Comparison of ENCODE assay signal across 29 cellular contexts in genomic region chr5:114319821-114320220, GRCh38. TPM values are rescaled to one million over a fixed set of nuclear protein-coding genes. Genes with fewer than 3 reads are reported as not detected.
DNase-seq lines count a peak whose midpoint lies in the region; ATAC-seq and TF ChIP-seq lines count a peak whose summit lies in the region.
"Had no signal": no experiment of that assay in that cellular context is flagged by ENCODE, and none has a peak within 500 bp of the region (broad histone marks: within the 10 kb centered on the region; RNA-seq: fewer than 3 reads in every experiment).

No MANE protein-coding gene starts in this region.

- H3K4me1 ChIP-seq in mesenchymal stem cell (ENCODE audit: control insufficient read depth, insufficient read depth, low read depth, low read length): no peaks in the 10 kb centered on the region
- H3K4me1 ChIP-seq: ascending aorta, tibial nerve had no signal

- no peak overlapping the region for H2BK5ac ChIP-seq in mesenchymal stem cell (ENCODE audit: low read depth, low read length, poor library complexity, severe bottlenecking)

- peaks cover 13% of the 10 kb centered on the region for H3K4me1 Mint-ChIP-seq in Calu3 (ENCODE audit: low read depth, unreplicated experiment)
- H3K4me1 Mint-ChIP-seq: activated B cell treated with CpG ODN at 0.5 μM for 24 hours; activated CD4-positive, alpha-beta memory T cell treated with anti-CD3 and anti-CD28 coated beads, Interleukin-2, amount 10 ng/mL, durations not matched to agents 7 days and 5 days; CD8-positive, alpha-beta memory T cell; GM23338; naive B cell had no signal

- no peak overlapping the region for H4K91ac ChIP-seq in mesenchymal stem cell (ENCODE audit: low read length)

- DNase-seq in Calu3: no peak
- peak; percentile 16 for DNase-seq in MV-4-11 (lab: John Stamatoyannopoulos, UW)
- DNase-seq in dermis microvascular lymphatic vessel endothelial cell (ENCODE audit: low read depth in 2 of 2): peak; percentile 49 to 95
- DNase-seq in mesenchymal stem cell: peak; percentile 59
- no peak for DNase-seq in cerebellar cortex (ENCODE audit: low spot score)
- DNase-seq in activated gamma-delta T cell treated with Interleukin-2 at 50 U/mL for 16 hours: no peak
- DNase-seq: activated B cell treated with CpG ODN at 0.5 μM for 24 hours; activated CD4-positive, alpha-beta memory T cell treated with anti-CD3 and anti-CD28 coated beads, Interleukin-2, amount 10 ng/mL, durations not matched to agents 7 days and 5 days; activated naive CD4-positive, alpha-beta T cell treated with anti-CD3 and anti-CD28 coated beads for 36 hours; activated T-cell treated with anti-CD3 and anti-CD28 coated beads, Interleukin-2, amount 50 U/mL, for 1 hour; CD8-positive, alpha-beta memory T cell; glutamatergic neuron; MG63; naive B cell; NCI-H146; NCI-H774; OCI-M1; ovary; stimulated activated CD4-positive, alpha-beta T cell treated with anti-CD3 and anti-CD28 coated beads, Interleukin-2, amount 100 ng/mL, for 24 hours; stimulated activated naive CD8-positive, alpha-beta T cell treated with anti-CD3 and anti-CD28 coated beads, Interleukin-15, Interleukin-2, amounts not matched to agents 100 U/mL and 50 U/mL, for 24 hours had no signal

- no peak overlapping the region for H2BK12ac ChIP-seq in mesenchymal stem cell (ENCODE audit: low read length in 2 of 2)

- H3K23ac ChIP-seq in mesenchymal stem cell (ENCODE audit: low read length in 2 of 2): no peak overlapping the region

- no TSS peak for BruUV-seq in Calu3 (replicated peaks; lab: Mats Ljungman, UMichigan)

- H3K36me3 ChIP-seq in mesenchymal stem cell (ENCODE audit: control insufficient read depth in 1 of 2, insufficient read depth in 2 of 2, low read depth in 1 of 2, low read length in 2 of 2): no peaks in the 10 kb centered on the region
- H3K36me3 ChIP-seq: ascending aorta, MG63, ovary, tibial nerve had no signal

- no peak overlapping the region for H3K4ac ChIP-seq in mesenchymal stem cell (ENCODE audit: low read depth in 1 of 2, low read length in 2 of 2)

- H3K9me3 ChIP-seq in mesenchymal stem cell (ENCODE audit: control insufficient read depth, low read length): no peaks in the 10 kb centered on the region
- H3K9me3 ChIP-seq: ascending aorta, MG63, ovary, tibial nerve had no signal

- no peaks in the 10 kb centered on the region for H3K27me3 Mint-ChIP-seq in Calu3 (ENCODE audit: unreplicated experiment)
- H3K27me3 Mint-ChIP-seq: activated CD4-positive, alpha-beta memory T cell treated with anti-CD3 and anti-CD28 coated beads, Interleukin-2, amount 10 ng/mL, durations not matched to agents 7 days and 5 days; CD8-positive, alpha-beta memory T cell; naive B cell had no signal

- H3K14ac ChIP-seq in mesenchymal stem cell (ENCODE audit: low read length in 2 of 2): no peak overlapping the region

- no peak overlapping the region for H3K4me3 Mint-ChIP-seq in Calu3 (ENCODE audit: low read depth, unreplicated experiment)
- H3K4me3 Mint-ChIP-seq: activated B cell treated with CpG ODN at 0.5 μM for 24 hours; activated CD4-positive, alpha-beta memory T cell treated with anti-CD3 and anti-CD28 coated beads, Interleukin-2, amount 10 ng/mL, durations not matched to agents 7 days and 5 days; activated naive CD4-positive, alpha-beta T cell treated with anti-CD3 and anti-CD28 coated beads for 36 hours; CD8-positive, alpha-beta memory T cell; GM23338; naive B cell; T-helper 2 cell treated with Interferon-gamma antibody and Interleukin-4, amounts not matched to agents 5 μg/mL and 100 μg/mL, for 36 hours had no signal

- CTCF ChIA-PET in Calu3 (lab: Charles Lee): interaction anchor here (0.6 to 1.0 kb wide), 4 partner anchors 14 to 1201 kb away, joined by 3 to 5 read pairs (median 4); no protein-coding TSS in a partner anchor

- intact Hi-C loops in Calu3 (cut with micrococcal nuclease; ENCODE audit: unreplicated experiment): no loop called here

- no peak overlapping the region for H2BK120ac ChIP-seq in mesenchymal stem cell (ENCODE audit: low read depth, low read length)

- no peak overlapping the region for H3K4me3 ChIP-seq in mesenchymal stem cell (ENCODE audit: insufficient read depth in 1 of 2, low read depth in 1 of 2, low read length in 2 of 2)
- H3K4me3 ChIP-seq: ascending aorta, coronary artery, GM23338, lung, MG63, ovary, tibial nerve had no signal

- no CpG with 5 or more reads among the region's 1 CpG for WGBS in mesenchymal stem cell

- no peak overlapping the region for H2AK5ac ChIP-seq in mesenchymal stem cell (ENCODE audit: low read length, severe bottlenecking)

- H4K8ac ChIP-seq in mesenchymal stem cell (ENCODE audit: low read length): no peak overlapping the region

- H3K79me1 ChIP-seq in mesenchymal stem cell (replicated peaks; ENCODE audit: low read length, poor library complexity, severe bottlenecking): no peaks in the 10 kb centered on the region

- H3K27ac ChIP-seq in mesenchymal stem cell (ENCODE audit: low read length, poor library complexity, severe bottlenecking): no peak overlapping the region
- H3K27ac ChIP-seq: ascending aorta, coronary artery, ovary, tibial nerve had no signal

- no peaks in the 10 kb centered on the region for H3K9me3 Mint-ChIP-seq in Calu3 (ENCODE audit: low read depth, unreplicated experiment)
- H3K9me3 Mint-ChIP-seq: activated B cell treated with CpG ODN at 0.5 μM for 24 hours; activated CD4-positive, alpha-beta memory T cell treated with anti-CD3 and anti-CD28 coated beads, Interleukin-2, amount 10 ng/mL, durations not matched to agents 7 days and 5 days; activated naive CD4-positive, alpha-beta T cell treated with anti-CD3 and anti-CD28 coated beads for 36 hours; GM23338; naive B cell; T-helper 2 cell treated with Interferon-gamma antibody and Interleukin-4, amounts not matched to agents 5 μg/mL and 100 μg/mL, for 36 hours had no signal

- no peak overlapping the region for H3K18ac ChIP-seq in mesenchymal stem cell (ENCODE audit: low read depth in 1 of 2, low read length in 2 of 2)

- H2AFZ ChIP-seq in mesenchymal stem cell (ENCODE audit: low read depth, low read length): no peak overlapping the region
- H2AFZ ChIP-seq: GM23338 had no signal

- ATAC-seq in GM18873 (IDR thresholded peaks at IDR 0.05; ENCODE audit: low FRiP score, unreplicated experiment) (no peak), HG03095 (IDR thresholded peaks at IDR 0.05; ENCODE audit: unreplicated experiment) (no peak)
- ATAC-seq: GM23338; stimulated activated naive CD8-positive, alpha-beta T cell treated with anti-CD3 and anti-CD28 coated beads, Interleukin-15, Interleukin-2, amounts not matched to agents 100 U/mL and 50 U/mL, for 24 hours had no signal

- TF ChIP-seq CTCF in Calu3 (IDR thresholded peaks at IDR 0.05; ENCODE audit: unreplicated experiment): no peak

- H3K4me2 ChIP-seq in mesenchymal stem cell (ENCODE audit: low read length, poor library complexity, severe bottlenecking): no peak overlapping the region
- H3K4me2 ChIP-seq: GM23338 had no signal

- no peaks in the 10 kb centered on the region for H3K27me3 ChIP-seq in mesenchymal stem cell (ENCODE audit: control insufficient read depth in 1 of 2, insufficient read depth in 1 of 2, low read length in 2 of 2)
- H3K27me3 ChIP-seq: ascending aorta, ovary, tibial nerve had no signal

- H3K27ac Mint-ChIP-seq in Calu3 (ENCODE audit: unreplicated experiment): peak overlapping the region; percentile 87
- H3K27ac Mint-ChIP-seq: activated B cell treated with CpG ODN at 0.5 μM for 24 hours; activated CD4-positive, alpha-beta memory T cell treated with anti-CD3 and anti-CD28 coated beads, Interleukin-2, amount 10 ng/mL, durations not matched to agents 7 days and 5 days; activated naive CD4-positive, alpha-beta T cell treated with anti-CD3 and anti-CD28 coated beads for 36 hours; CD8-positive, alpha-beta memory T cell; GM23338; naive B cell; T-helper 2 cell treated with Interferon-gamma antibody and Interleukin-4, amounts not matched to agents 5 μg/mL and 100 μg/mL, for 36 hours had no signal

- no peak overlapping the region for H2BK15ac ChIP-seq in mesenchymal stem cell (ENCODE audit: low read depth, poor library complexity, severe bottlenecking)

- no peaks in the 10 kb centered on the region for H3K36me3 Mint-ChIP-seq in Calu3 (ENCODE audit: insufficient read depth, unreplicated experiment)
- H3K36me3 Mint-ChIP-seq: CD8-positive, alpha-beta memory T cell; naive B cell had no signal

- no peak overlapping the region for H3K9ac ChIP-seq in mesenchymal stem cell (ENCODE audit: low read length)

RNA-seq across cellular contexts. Expression of gene KCNN2, which starts 42.0 kb away (rescaled TPM):
- total RNA-seq in Calu3 (2022): 1.2 and 2.0 TPM in 2 replicates
- 1.8 and 3.4 TPM in 2 replicates for total RNA-seq in dermis microvascular lymphatic vessel endothelial cell
- polyA plus RNA-seq in mesenchymal stem cell (2013, experiment 1 of 2): 1.4 TPM
- polyA plus RNA-seq in mesenchymal stem cell (2013, experiment 2 of 2): 1.5 TPM
- total RNA-seq: activated B cell treated with CpG ODN at 0.5 μM for 24 hours; activated CD4-positive, alpha-beta memory T cell treated with anti-CD3 and anti-CD28 coated beads, Interleukin-2, amount 10 ng/mL, durations not matched to agents 7 days and 5 days; activated naive CD4-positive, alpha-beta T cell treated with anti-CD3 and anti-CD28 coated beads for 36 hours; CD8-positive, alpha-beta memory T cell; epithelial cell of proximal tubule had no signal
- polyA plus RNA-seq: CD8-positive, alpha-beta memory T cell had no signal

Comparison
In these comparisons a context has a peak if more than half of its experiments do, and no peak if none do; other contexts are left out.
1. DNase-seq: peak in MV-4-11 (single experiment), dermis microvascular lymphatic vessel endothelial cell (2 of 2) and mesenchymal stem cell (single experiment); none in Calu3 (single experiment), cerebellar cortex (single experiment) and activated gamma-delta T cell treated with Interleukin-2 at 50 U/mL for 16 hours (single experiment).